Comparison of ENCODE assay signal across 11 cellular contexts in the genomic region with DNA sequence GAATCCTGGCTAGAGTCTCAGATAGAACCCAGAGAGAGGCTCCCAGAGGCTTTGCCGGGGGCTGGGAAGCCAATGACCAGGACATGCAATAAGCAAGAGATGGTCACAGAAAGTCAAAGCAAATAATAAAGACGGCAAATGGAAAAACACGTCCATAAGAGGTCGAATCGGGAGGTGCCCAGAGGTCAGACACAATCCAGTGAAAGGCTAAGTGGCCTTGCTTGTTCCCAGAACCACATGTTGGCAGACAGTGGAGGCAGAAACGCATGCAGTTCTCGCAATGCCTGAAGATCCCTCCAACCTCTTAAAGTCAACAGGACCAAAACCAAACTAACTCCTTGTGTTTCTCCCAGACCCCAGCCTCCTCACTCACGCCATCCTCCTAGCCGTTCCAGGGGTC. TPM values are rescaled to one million over a fixed set of nuclear protein-coding genes. Genes with fewer than 3 reads are reported as not detected.
DNase-seq lines count a peak whose midpoint lies in the region; ATAC-seq and TF ChIP-seq lines count a peak whose summit lies in the region.
"Had no signal": no experiment of that assay in that cellular context is flagged by ENCODE, and none has a peak within 500 bp of the region (broad histone marks: within the 10 kb centered on the region; RNA-seq: fewer than 3 reads in every experiment).

No MANE protein-coding gene starts in this region.

- no peak for TF ChIP-seq POLR2A in uterus (IDR thresholded peaks at IDR 0.05)

- TF ChIP-seq CTCF in heart right ventricle (IDR thresholded peaks at IDR 0.05) = no peak
- no peak for TF ChIP-seq CTCF in coronary artery (IDR thresholded peaks at IDR 0.05)
- TF ChIP-seq CTCF in nephron (IDR thresholded peaks at IDR 0.05; ENCODE audit: unreplicated experiment in 3 of 3) = no peak
- TF ChIP-seq CTCF in uterus (IDR thresholded peaks at IDR 0.05) = no peak

- peaks cover 5 to 68% (median 57%) of the 10 kb centered on the region in 9 donors for H3K4me1 ChIP-seq in heart right ventricle
- H3K4me1 ChIP-seq in uterus = peaks cover 1 to 4% of the 10 kb centered on the region in 2 donors

- H3K9me3 Mint-ChIP-seq in nephron = no peaks in the 10 kb centered on the region
- no peaks in the 10 kb centered on the region for H3K9me3 Mint-ChIP-seq in activated CD4-positive, alpha-beta T cell treated with anti-CD3 and anti-CD28 coated beads, Interleukin-2, amount 10 ng/mL, durations not matched to agents 24 days and 14 days

- H3K27ac ChIP-seq in heart right ventricle (peak overlapping the region in 8 of 10 donors; percentile 30 to 71 (median 63)), coronary artery (peak overlapping the region; percentile 6 to 73), uterus (peak overlapping the region; percentile 8 to 62)

- peak overlapping the region; percentile 58 to 80 (median 70) for H3K4me3 Mint-ChIP-seq in nephron
- H3K4me3 Mint-ChIP-seq in activated CD4-positive, alpha-beta T cell treated with anti-CD3 and anti-CD28 coated beads, Interleukin-2, amount 10 ng/mL, durations not matched to agents 24 days and 14 days = no peak overlapping the region

- H3K4me3 ChIP-seq in heart right ventricle = no peak overlapping the region
- peak overlapping the region; percentile 22 for H3K4me3 ChIP-seq in coronary artery
- H3K4me3 ChIP-seq in uterus = peak overlapping the region in 1 of 2 donors; percentile 11

- ATAC-seq in heart right ventricle (no peak), left ventricle myocardium superior (no peak)

- H3K27me3 ChIP-seq in heart right ventricle = no peaks in the 10 kb centered on the region
- H3K27me3 ChIP-seq in uterus = no peaks in the 10 kb centered on the region

- H3K27ac Mint-ChIP-seq in nephron = peak overlapping the region; percentile 44 to 85 (median 64)
- H3K27ac Mint-ChIP-seq in activated CD4-positive, alpha-beta T cell treated with anti-CD3 and anti-CD28 coated beads, Interleukin-2, amount 10 ng/mL, durations not matched to agents 24 days and 14 days = no peak overlapping the region

- H3K4me1 Mint-ChIP-seq in nephron = peaks cover 42% of the 10 kb centered on the region
- peaks cover 9% of the 10 kb centered on the region for H3K4me1 Mint-ChIP-seq in activated CD4-positive, alpha-beta T cell treated with anti-CD3 and anti-CD28 coated beads, Interleukin-2, amount 10 ng/mL, durations not matched to agents 24 days and 14 days

- 59 to 65% methylated on average over 9 of the region's 9 CpGs for WGBS in heart right ventricle, 2 donors

- no peaks in the 10 kb centered on the region for H3K36me3 Mint-ChIP-seq in nephron (ENCODE audit: low read depth)
- H3K36me3 Mint-ChIP-seq in activated CD4-positive, alpha-beta T cell treated with anti-CD3 and anti-CD28 coated beads, Interleukin-2, amount 10 ng/mL, durations not matched to agents 24 days and 14 days (ENCODE audit: low read depth) = peaks cover 3% of the 10 kb centered on the region

- H3K36me3 ChIP-seq in heart right ventricle = no peaks in the 10 kb centered on the region
- H3K36me3 ChIP-seq in uterus = no peaks in the 10 kb centered on the region

- DNase-seq in heart right ventricle (no peak), left ventricle myocardium superior (no peak), coronary artery (ENCODE audit: low spot score) (no peak), uterus (no peak), globus pallidus (ENCODE audit: low spot score) (no peak), mesenteric fat pad (ENCODE audit: low spot score) (no peak)
- DNase-seq in activated CD4-positive, alpha-beta T cell treated with anti-CD3 and anti-CD28 coated beads, Interleukin-2, amount 10 ng/mL, durations not matched to agents 24 days and 14 days = no peak
- DNase-seq: AML-193; NCI-H526; stimulated activated CD4-positive, alpha-beta T cell treated with anti-CD3 and anti-CD28 coated beads, Interleukin-4, amount 100 ng/mL, for 1 hour had no signal

- H3K9me3 ChIP-seq in heart right ventricle (no peaks in the 10 kb centered on the region), uterus (no peaks in the 10 kb centered on the region)

- no peaks in the 10 kb centered on the region for H3K27me3 Mint-ChIP-seq in nephron (ENCODE audit: low read depth)
- peaks cover 16% of the 10 kb centered on the region for H3K27me3 Mint-ChIP-seq in activated CD4-positive, alpha-beta T cell treated with anti-CD3 and anti-CD28 coated beads, Interleukin-2, amount 10 ng/mL, durations not matched to agents 24 days and 14 days

- intact Hi-C loops in heart right ventricle (cut with DNase I) = loop anchor here in 2 of 10 donors (2.0 to 5.0 kb wide), 2 partner anchors 32 to 36 kb away; no protein-coding TSS in a partner anchor
- intact Hi-C loops in left ventricle myocardium superior (cut with micrococcal nuclease) = no loop called here
- intact Hi-C loops in uterus (cut with DNase I; ENCODE audit: low total_unique reads) = no loop called here
- intact Hi-C loops in activated CD4-positive, alpha-beta T cell treated with anti-CD3 and anti-CD28 coated beads, Interleukin-2, amount 10 ng/mL, durations not matched to agents 24 days and 14 days (cut with micrococcal nuclease) = no loop called here

RNA-seq across cellular contexts. Expression of gene CYB5A, which starts 3.0 kb away (rescaled TPM):
- total RNA-seq in heart right ventricle (100 to 1,000 TPM in 2 of 10 donors, 10 to 100 TPM in 8; 61.0 to 121 (median 78.0) TPM), left ventricle myocardium superior (103 TPM), uterus (100 to 1,000 TPM in 1 of 4 donors, 10 to 100 TPM in 3; 44.6 to 204 (median 51.9) TPM), mesenteric fat pad (353 TPM)
- polyA plus RNA-seq in heart right ventricle = 10 to 100 TPM; 40.4 to 47.5 TPM
- total RNA-seq in activated CD4-positive, alpha-beta T cell treated with anti-CD3 and anti-CD28 coated beads, Interleukin-2, amount 10 ng/mL, durations not matched to agents 24 days and 14 days = 34.8 and 40.7 TPM in 2 replicates

RNA-seq across cellular contexts. Expression of gene C18orf63, which starts 26.9 kb away (rescaled TPM):
- not detected for total RNA-seq in heart right ventricle
- polyA plus RNA-seq in heart right ventricle = not detected
- total RNA-seq in left ventricle myocardium superior = not detected
- total RNA-seq in uterus = not detected
- not detected in 2 replicates for total RNA-seq in activated CD4-positive, alpha-beta T cell treated with anti-CD3 and anti-CD28 coated beads, Interleukin-2, amount 10 ng/mL, durations not matched to agents 24 days and 14 days
- total RNA-seq in mesenteric fat pad = not detected
